1 cellular context compared by ENCODE assay signal in the genomic region with DNA sequence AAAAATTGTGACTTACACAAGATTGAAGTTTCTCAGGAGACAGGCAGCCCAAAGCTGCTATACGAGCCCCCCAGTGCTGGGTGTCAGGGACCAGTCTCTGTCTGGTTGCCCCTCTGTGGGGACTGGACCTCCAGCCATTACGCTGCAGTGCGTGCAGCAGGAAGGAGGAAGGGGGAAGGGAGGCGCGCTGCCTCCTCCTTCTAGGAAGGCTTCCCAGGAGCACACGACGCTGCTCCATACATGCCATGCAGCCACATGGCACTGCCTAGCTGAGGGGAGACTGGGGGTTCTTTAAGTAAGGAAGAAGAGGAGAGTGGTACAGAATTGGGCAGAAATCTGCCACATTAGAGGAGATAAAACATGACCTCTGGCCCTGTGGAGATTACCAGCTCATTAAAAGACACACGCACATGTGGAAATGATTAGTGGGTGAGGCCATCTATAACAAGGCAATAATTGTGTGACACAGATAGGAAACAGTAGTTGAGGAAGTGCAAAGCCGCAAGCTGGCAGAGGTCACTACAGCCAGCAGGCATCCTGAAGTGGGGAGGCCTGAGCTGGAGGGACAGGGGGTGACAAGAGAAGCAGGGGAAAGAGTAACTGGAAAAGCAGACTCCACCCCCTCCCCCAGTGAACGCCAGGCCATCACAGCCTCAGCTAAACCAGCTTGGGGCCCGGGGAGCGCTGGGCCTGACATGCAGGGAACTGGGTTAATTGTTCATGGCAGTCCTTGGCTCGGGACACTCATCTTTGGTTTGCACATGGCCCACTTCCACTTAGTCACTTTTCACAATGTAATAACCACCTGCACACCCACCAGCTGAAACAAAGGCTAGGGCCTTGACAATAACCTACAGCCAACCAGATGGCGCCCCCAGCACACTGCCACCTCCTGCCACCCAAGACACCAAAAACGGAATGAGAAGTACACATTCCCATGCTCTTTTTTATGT.
TF ChIP-seq lines count a peak whose summit lies in the region.

No MANE protein-coding gene starts in this region.

TF ChIP-seq in HEK293, 187 proteins besides CTCF, POLR2A, EP300 and RAD21 (continued from another document and continues in another):
- no peak for TF ChIP-seq ZBTB11 (tag by site-specific recombination; conservative IDR thresholded peaks at IDR 0.05; ENCODE audit: low read depth)
- TF ChIP-seq ZNF24 (tag by site-specific recombination; IDR thresholded peaks at IDR 0.05): 0 out of 2 replicates have a peak, but pooled peaks have one; percentile 53
- peak; percentile 97 for TF ChIP-seq SP7 (tag by site-specific recombination; IDR thresholded peaks at IDR 0.05)
- TF ChIP-seq ZNF433 (tag by site-specific recombination; IDR thresholded peaks at IDR 0.05; ENCODE audit: low read depth): no peak
- no peak for TF ChIP-seq ZNF658 (tag by site-specific recombination; IDR thresholded peaks at IDR 0.05)
- no peak for TF ChIP-seq SCRT2 (tag by site-specific recombination; IDR thresholded peaks at IDR 0.05)
- TF ChIP-seq ZBTB7A (tag by site-specific recombination; IDR thresholded peaks at IDR 0.05; ENCODE audit: low read depth): 0 out of 2 replicates have a peak, but pooled peaks have one; percentile 63
- no peak for TF ChIP-seq EGR2 (tag by site-specific recombination; IDR thresholded peaks at IDR 0.05; ENCODE audit: low read depth)
- TF ChIP-seq ZFHX2 (tag by site-specific recombination; conservative IDR thresholded peaks at IDR 0.05): peak; percentile 23; the same call in 1 of the 2 replicates
- TF ChIP-seq, protein P1, sequence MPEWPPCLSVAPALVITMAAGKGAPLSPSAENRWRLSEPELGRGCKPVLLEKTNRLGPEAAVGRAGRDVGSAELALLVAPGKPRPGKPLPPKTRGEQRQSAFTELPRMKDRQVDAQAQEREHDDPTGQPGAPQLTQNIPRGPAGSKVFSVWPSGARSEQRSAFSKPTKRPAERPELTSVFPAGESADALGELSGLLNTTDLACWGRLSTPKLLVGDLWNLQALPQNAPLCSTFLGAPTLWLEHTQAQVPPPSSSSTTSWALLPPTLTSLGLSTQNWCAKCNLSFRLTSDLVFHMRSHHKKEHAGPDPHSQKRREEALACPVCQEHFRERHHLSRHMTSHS (tag by site-specific recombination; IDR thresholded peaks at IDR 0.05): peak; percentile 63; the same call in 1 of the 2 replicates
- TF ChIP-seq, protein P2, sequence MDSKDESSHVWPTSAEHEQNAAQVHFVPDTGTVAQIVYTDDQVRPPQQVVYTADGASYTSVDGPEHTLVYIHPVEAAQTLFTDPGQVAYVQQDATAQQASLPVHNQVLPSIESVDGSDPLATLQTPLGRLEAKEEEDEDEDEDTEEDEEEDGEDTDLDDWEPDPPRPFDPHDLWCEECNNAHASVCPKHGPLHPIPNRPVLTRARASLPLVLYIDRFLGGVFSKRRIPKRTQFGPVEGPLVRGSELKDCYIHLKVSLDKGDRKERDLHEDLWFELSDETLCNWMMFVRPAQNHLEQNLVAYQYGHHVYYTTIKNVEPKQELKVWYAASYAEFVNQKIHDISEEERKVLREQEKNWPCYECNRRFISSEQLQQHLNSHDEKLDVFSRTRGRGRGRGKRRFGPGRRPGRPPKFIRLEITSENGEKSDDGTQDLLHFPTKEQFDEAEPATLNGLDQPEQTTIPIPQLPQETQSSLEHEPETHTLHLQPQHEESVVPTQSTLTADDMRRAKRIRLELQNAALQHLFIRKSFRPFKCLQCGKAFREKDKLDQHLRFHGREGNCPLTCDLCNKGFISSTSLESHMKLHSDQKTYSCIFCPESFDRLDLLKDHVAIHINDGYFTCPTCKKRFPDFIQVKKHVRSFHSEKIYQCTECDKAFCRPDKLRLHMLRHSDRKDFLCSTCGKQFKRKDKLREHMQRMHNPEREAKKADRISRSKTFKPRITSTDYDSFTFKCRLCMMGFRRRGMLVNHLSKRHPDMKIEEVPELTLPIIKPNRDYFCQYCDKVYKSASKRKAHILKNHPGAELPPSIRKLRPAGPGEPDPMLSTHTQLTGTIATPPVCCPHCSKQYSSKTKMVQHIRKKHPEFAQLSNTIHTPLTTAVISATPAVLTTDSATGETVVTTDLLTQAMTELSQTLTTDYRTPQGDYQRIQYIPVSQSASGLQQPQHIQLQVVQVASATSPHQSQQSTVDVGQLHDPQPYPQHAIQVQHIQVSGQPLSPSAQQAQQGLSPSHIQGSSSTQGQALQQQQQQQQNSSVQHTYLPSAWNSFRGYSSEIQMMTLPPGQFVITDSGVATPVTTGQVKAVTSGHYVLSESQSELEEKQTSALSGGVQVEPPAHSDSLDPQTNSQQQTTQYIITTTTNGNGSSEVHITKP (tag by site-specific recombination; IDR thresholded peaks at IDR 0.05): peak; percentile 29; the same call in 1 of the 2 replicates
- TF ChIP-seq, protein P3, sequence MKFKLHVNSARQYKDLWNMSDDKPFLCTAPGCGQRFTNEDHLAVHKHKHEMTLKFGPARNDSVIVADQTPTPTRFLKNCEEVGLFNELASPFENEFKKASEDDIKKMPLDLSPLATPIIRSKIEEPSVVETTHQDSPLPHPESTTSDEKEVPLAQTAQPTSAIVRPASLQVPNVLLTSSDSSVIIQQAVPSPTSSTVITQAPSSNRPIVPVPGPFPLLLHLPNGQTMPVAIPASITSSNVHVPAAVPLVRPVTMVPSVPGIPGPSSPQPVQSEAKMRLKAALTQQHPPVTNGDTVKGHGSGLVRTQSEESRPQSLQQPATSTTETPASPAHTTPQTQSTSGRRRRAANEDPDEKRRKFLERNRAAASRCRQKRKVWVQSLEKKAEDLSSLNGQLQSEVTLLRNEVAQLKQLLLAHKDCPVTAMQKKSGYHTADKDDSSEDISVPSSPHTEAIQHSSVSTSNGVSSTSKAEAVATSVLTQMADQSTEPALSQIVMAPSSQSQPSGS (tag by site-specific recombination; IDR thresholded peaks at IDR 0.05; ENCODE audit: low read depth): no peak
- peak; percentile 73 for TF ChIP-seq ZXDB (tag by site-specific recombination; IDR thresholded peaks at IDR 0.05)
- TF ChIP-seq KLF1 (tag by site-specific recombination; IDR thresholded peaks at IDR 0.05): peak; percentile 49
- 0 out of 2 replicates have a peak, but pooled peaks have one; percentile 44 for TF ChIP-seq INSM2 (tag by site-specific recombination; IDR thresholded peaks at IDR 0.05)
- TF ChIP-seq BCL6B (tag by site-specific recombination; IDR thresholded peaks at IDR 0.05): peak; percentile 33; the same call in 1 of the 2 replicates
- TF ChIP-seq ZSCAN5A (tag by site-specific recombination; IDR thresholded peaks at IDR 0.05): no peak
- no peak for TF ChIP-seq ZNF707 (tag by site-specific recombination; IDR thresholded peaks at IDR 0.05)
- no peak for TF ChIP-seq MYNN (tag by site-specific recombination; IDR thresholded peaks at IDR 0.05; ENCODE audit: borderline replicate concordance)
- TF ChIP-seq ZNF302 (tag by site-specific recombination; IDR thresholded peaks at IDR 0.05; ENCODE audit: low read depth): no peak
- TF ChIP-seq, protein P4, sequence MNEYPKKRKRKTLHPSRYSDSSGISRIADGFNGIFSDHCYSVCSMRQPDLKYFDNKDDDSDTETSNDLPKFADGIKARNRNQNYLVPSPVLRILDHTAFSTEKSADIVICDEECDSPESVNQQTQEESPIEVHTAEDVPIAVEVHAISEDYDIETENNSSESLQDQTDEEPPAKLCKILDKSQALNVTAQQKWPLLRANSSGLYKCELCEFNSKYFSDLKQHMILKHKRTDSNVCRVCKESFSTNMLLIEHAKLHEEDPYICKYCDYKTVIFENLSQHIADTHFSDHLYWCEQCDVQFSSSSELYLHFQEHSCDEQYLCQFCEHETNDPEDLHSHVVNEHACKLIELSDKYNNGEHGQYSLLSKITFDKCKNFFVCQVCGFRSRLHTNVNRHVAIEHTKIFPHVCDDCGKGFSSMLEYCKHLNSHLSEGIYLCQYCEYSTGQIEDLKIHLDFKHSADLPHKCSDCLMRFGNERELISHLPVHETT (tag by site-specific recombination; IDR thresholded peaks at IDR 0.05): 0 out of 2 replicates have a peak, but pooled peaks have one; percentile 28
- peak; percentile 53 for TF ChIP-seq ZNF366 (tag by site-specific recombination; conservative IDR thresholded peaks at IDR 0.05)
- TF ChIP-seq ZEB2 (tag by site-specific recombination; IDR thresholded peaks at IDR 0.05): peak; percentile 90
- peak; percentile 87 for TF ChIP-seq PRDM4 (tag by site-specific recombination; IDR thresholded peaks at IDR 0.05)
- TF ChIP-seq, protein P5, sequence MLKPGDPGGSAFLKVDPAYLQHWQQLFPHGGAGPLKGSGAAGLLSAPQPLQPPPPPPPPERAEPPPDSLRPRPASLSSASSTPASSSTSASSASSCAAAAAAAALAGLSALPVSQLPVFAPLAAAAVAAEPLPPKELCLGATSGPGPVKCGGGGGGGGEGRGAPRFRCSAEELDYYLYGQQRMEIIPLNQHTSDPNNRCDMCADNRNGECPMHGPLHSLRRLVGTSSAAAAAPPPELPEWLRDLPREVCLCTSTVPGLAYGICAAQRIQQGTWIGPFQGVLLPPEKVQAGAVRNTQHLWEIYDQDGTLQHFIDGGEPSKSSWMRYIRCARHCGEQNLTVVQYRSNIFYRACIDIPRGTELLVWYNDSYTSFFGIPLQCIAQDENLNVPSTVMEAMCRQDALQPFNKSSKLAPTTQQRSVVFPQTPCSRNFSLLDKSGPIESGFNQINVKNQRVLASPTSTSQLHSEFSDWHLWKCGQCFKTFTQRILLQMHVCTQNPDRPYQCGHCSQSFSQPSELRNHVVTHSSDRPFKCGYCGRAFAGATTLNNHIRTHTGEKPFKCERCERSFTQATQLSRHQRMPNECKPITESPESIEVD (tag by site-specific recombination; IDR thresholded peaks at IDR 0.05): peak; percentile 50; the same call in 1 of the 2 replicates
- TF ChIP-seq ZNF837 (tag by site-specific recombination; IDR thresholded peaks at IDR 0.05): no peak
- peak; percentile 38; the same call in 1 of the 2 replicates for TF ChIP-seq ZNF341 (tag by site-specific recombination; IDR thresholded peaks at IDR 0.05; ENCODE audit: low read depth)
- peak; percentile 62 for TF ChIP-seq ZNF596 (tag by site-specific recombination; IDR thresholded peaks at IDR 0.05)
- TF ChIP-seq ZNF350 (tag by site-specific recombination; IDR thresholded peaks at IDR 0.05): no peak
